7 cellular contexts compared by ENCODE assay signal in the genomic region with DNA sequence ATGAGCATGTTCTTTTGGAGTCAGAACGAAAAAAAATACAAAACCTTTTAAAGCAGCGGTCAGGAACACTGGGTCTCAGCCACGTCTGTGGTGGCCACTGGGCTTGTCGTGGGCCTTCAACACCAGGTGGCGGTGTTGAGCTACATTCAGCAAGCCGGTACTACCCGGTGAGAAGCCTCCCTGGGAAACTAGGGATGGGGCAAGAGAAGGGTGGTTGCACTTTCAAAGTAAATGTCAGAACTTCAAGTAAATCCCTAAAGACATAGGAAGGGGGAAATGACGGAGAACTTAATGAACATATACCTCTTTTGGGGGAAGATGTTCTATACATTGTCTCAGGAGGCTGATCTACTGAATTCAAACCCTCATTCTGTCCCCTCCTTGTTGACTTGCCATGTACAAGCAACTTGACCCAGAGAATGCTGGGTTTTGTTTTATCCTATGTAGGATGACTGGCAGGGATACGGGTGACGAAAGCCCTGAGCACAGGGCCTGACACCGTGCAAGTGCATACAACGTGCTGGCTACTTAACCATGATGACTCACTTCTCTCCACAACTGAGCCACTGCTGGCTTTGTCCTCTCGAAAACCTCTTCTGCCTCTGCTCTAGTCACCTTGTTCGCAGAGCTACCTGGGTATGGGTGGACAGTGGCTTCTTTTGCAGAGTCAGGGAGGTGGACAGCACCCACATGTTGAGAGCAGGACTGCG.
DNase-seq lines count a peak whose midpoint lies in the region; ATAC-seq and TF ChIP-seq lines count a peak whose summit lies in the region.

No MANE protein-coding gene starts in this region.

- in situ Hi-C loops in GM13977 (cut with MboI; ENCODE audit: low pct_unique_long_range_greater_than_20kb, low sequenced_read_pairs, unreplicated experiment), result no loop called here

- DNase-seq in GM13977 (ENCODE audit: low spot score) (peak; percentile 70), NCI-H2196 (lab: John Stamatoyannopoulos, UW; ENCODE audit: unreplicated experiment) (peak; percentile 70), kidney tubule cell (ENCODE audit: low spot score) (peak; percentile 76)
- DNase-seq in activated CD4-positive, CD25-positive, alpha-beta regulatory T cell (lab: John Stamatoyannopoulos, UW), result peak; percentile 31 to 58 (median 40)
- DNase-seq in central memory CD4-positive, alpha-beta T cell, result peak; percentile 37
- DNase-seq in stimulated activated CD4-positive, alpha-beta T cell treated with anti-CD3 and anti-CD28 coated beads, Interleukin-2, amount 100 ng/mL, for 24 hours, result peak; percentile 77 to 81

- peak; percentile 64 for ATAC-seq in HG02938 (IDR thresholded peaks at IDR 0.05; ENCODE audit: unreplicated experiment)

- peak; percentile 87 for TF ChIP-seq CTCF in GM13977 (IDR thresholded peaks at IDR 0.05; ENCODE audit: extremely low read depth, insufficient read depth, missing control alignments)

Comparison
In these comparisons a context has a peak if more than half of its experiments do, and no peak if none do; other contexts are left out.
1. Peak in every context shown above with its lines: DNase-seq and ATAC-seq.